ENCODE assay signal across 1 cellular context in genomic region chr7:22786290-22786932, GRCh38.
TF ChIP-seq lines count a peak whose summit lies in the region.

No MANE protein-coding gene starts in this region.

TF ChIP-seq in HepG2, 621 proteins besides CTCF, POLR2A, EP300 and RAD21 (continued from another document and continues in another):
- TF ChIP-seq ZSCAN5A (CRISPR knock-in tag; IDR thresholded peaks at IDR 0.05; ENCODE audit: borderline replicate concordance), result peak; percentile 94; the same call in 1 of the 2 replicates
- peak; percentile 26; the same call in 1 of the 2 replicates for TF ChIP-seq ZKSCAN1 (IDR thresholded peaks at IDR 0.05; ENCODE audit: low read length)
- no peak for TF ChIP-seq ZNF562 (CRISPR knock-in tag; IDR thresholded peaks at IDR 0.05; ENCODE audit: borderline replicate concordance)
- TF ChIP-seq GLI4 (CRISPR knock-in tag; IDR thresholded peaks at IDR 0.05; ENCODE audit: borderline replicate concordance), result no peak
- TF ChIP-seq HOXD1 (CRISPR knock-in tag; IDR thresholded peaks at IDR 0.05), result no peak
- TF ChIP-seq PCBP1 (IDR thresholded peaks at IDR 0.05; ENCODE audit: borderline replicate concordance, low read depth, low read length), result no peak
- TF ChIP-seq ZIK1 (CRISPR knock-in tag; IDR thresholded peaks at IDR 0.05; ENCODE audit: borderline replicate concordance, low read depth), result no peak
- TF ChIP-seq, protein P1, sequence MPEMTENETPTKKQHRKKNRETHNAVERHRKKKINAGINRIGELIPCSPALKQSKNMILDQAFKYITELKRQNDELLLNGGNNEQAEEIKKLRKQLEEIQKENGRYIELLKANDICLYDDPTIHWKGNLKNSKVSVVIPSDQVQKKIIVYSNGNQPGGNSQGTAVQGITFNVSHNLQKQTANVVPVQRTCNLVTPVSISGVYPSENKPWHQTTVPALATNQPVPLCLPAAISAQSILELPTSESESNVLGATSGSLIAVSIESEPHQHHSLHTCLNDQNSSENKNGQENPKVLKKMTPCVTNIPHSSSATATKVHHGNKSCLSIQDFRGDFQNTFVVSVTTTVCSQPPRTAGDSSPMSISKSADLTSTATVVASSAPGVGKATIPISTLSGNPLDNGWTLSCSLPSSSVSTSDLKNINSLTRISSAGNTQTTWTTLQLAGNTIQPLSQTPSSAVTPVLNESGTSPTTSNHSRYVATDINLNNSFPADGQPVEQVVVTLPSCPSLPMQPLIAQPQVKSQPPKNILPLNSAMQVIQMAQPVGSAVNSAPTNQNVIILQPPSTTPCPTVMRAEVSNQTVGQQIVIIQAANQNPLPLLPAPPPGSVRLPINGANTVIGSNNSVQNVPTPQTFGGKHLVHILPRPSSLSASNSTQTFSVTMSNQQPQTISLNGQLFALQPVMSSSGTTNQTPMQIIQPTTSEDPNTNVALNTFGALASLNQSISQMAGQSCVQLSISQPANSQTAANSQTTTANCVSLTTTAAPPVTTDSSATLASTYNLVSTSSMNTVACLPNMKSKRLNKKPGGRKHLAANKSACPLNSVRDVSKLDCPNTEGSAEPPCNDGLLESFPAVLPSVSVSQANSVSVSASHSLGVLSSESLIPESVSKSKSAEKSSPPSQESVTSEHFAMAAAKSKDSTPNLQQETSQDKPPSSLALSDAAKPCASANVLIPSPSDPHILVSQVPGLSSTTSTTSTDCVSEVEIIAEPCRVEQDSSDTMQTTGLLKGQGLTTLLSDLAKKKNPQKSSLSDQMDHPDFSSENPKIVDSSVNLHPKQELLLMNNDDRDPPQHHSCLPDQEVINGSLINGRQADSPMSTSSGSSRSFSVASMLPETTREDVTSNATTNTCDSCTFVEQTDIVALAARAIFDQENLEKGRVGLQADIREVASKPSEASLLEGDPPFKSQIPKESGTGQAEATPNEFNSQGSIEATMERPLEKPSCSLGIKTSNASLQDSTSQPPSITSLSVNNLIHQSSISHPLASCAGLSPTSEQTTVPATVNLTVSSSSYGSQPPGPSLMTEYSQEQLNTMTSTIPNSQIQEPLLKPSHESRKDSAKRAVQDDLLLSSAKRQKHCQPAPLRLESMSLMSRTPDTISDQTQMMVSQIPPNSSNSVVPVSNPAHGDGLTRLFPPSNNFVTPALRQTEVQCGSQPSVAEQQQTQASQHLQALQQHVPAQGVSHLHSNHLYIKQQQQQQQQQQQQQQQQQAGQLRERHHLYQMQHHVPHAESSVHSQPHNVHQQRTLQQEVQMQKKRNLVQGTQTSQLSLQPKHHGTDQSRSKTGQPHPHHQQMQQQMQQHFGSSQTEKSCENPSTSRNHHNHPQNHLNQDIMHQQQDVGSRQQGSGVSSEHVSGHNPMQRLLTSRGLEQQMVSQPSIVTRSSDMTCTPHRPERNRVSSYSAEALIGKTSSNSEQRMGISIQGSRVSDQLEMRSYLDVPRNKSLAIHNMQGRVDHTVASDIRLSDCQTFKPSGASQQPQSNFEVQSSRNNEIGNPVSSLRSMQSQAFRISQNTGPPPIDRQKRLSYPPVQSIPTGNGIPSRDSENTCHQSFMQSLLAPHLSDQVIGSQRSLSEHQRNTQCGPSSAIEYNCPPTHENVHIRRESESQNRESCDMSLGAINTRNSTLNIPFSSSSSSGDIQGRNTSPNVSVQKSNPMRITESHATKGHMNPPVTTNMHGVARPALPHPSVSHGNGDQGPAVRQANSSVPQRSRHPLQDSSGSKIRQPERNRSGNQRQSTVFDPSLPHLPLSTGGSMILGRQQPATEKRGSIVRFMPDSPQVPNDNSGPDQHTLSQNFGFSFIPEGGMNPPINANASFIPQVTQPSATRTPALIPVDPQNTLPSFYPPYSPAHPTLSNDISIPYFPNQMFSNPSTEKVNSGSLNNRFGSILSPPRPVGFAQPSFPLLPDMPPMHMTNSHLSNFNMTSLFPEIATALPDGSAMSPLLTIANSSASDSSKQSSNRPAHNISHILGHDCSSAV (CRISPR knock-in tag; IDR thresholded peaks at IDR 0.05; ENCODE audit: borderline replicate concordance), result no peak
- no peak for TF ChIP-seq RNF2 (conservative IDR thresholded peaks at IDR 0.05; ENCODE audit: low read depth)
- no peak for TF ChIP-seq TAF1 (CRISPR knock-in tag; IDR thresholded peaks at IDR 0.05)
- no peak for TF ChIP-seq PAWR (CRISPR knock-in tag; IDR thresholded peaks at IDR 0.05; ENCODE audit: borderline replicate concordance)
- no peak for TF ChIP-seq STAT5B (CRISPR knock-in tag; IDR thresholded peaks at IDR 0.05)
- TF ChIP-seq ZFP36 (IDR thresholded peaks at IDR 0.05; ENCODE audit: borderline replicate concordance, low read depth, low read length, partially characterized antibody), result no peak
- TF ChIP-seq ZNF296 (CRISPR knock-in tag; conservative IDR thresholded peaks at IDR 0.05), result no peak
- TF ChIP-seq ZNF136 (CRISPR knock-in tag; IDR thresholded peaks at IDR 0.05; ENCODE audit: low read depth), result no peak
- TF ChIP-seq ZNF580 (CRISPR knock-in tag; IDR thresholded peaks at IDR 0.05; ENCODE audit: borderline replicate concordance, low read depth), result peak; percentile 72; the same call in 1 of the 2 replicates
- TF ChIP-seq ZNF274 (CRISPR knock-in tag; IDR thresholded peaks at IDR 0.05), result no peak
- TF ChIP-seq ZNF235 (CRISPR knock-in tag; IDR thresholded peaks at IDR 0.05; ENCODE audit: borderline replicate concordance), result no peak
- TF ChIP-seq ZNF264 (CRISPR knock-in tag; IDR thresholded peaks at IDR 0.05), result no peak
- no peak for TF ChIP-seq TEAD2 (CRISPR knock-in tag; IDR thresholded peaks at IDR 0.05)
- TF ChIP-seq ZNF10 (CRISPR knock-in tag; IDR thresholded peaks at IDR 0.05; ENCODE audit: borderline replicate concordance, low read depth), result no peak
- no peak for TF ChIP-seq ZNF160 (CRISPR knock-in tag; IDR thresholded peaks at IDR 0.05)
- TF ChIP-seq IKZF4 (CRISPR knock-in tag; IDR thresholded peaks at IDR 0.05; ENCODE audit: borderline replicate concordance, low read depth, not compliant biosample characterization), result no peak
- no peak for TF ChIP-seq AGO2 (optimal IDR thresholded peaks at IDR 0.05; ENCODE audit: low read depth, low read length)
- TF ChIP-seq, protein P2, sequence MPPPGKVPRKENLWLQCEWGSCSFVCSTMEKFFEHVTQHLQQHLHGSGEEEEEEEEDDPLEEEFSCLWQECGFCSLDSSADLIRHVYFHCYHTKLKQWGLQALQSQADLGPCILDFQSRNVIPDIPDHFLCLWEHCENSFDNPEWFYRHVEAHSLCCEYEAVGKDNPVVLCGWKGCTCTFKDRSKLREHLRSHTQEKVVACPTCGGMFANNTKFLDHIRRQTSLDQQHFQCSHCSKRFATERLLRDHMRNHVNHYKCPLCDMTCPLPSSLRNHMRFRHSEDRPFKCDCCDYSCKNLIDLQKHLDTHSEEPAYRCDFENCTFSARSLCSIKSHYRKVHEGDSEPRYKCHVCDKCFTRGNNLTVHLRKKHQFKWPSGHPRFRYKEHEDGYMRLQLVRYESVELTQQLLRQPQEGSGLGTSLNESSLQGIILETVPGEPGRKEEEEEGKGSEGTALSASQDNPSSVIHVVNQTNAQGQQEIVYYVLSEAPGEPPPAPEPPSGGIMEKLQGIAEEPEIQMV (CRISPR knock-in tag; IDR thresholded peaks at IDR 0.05; ENCODE audit: low read depth), result peak; percentile 44; the same call in 1 of the 2 replicates
- TF ChIP-seq ASH2L (IDR thresholded peaks at IDR 0.05; ENCODE audit: insufficient read length, low read depth, low read length), result peak; percentile 80
- no peak for TF ChIP-seq FUBP1 (CRISPR knock-in tag; IDR thresholded peaks at IDR 0.05; ENCODE audit: borderline replicate concordance)
- no peak for TF ChIP-seq KLF15 (CRISPR knock-in tag; IDR thresholded peaks at IDR 0.05; ENCODE audit: borderline replicate concordance)
- TF ChIP-seq, protein P3, sequence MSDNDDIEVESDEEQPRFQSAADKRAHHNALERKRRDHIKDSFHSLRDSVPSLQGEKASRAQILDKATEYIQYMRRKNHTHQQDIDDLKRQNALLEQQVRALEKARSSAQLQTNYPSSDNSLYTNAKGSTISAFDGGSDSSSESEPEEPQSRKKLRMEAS (IDR thresholded peaks at IDR 0.05), result peak; percentile 56; the same call in 1 of the 2 replicates
- TF ChIP-seq ZBTB20 (CRISPR knock-in tag; IDR thresholded peaks at IDR 0.05; ENCODE audit: borderline replicate concordance, low read depth), result no peak
- TF ChIP-seq STAT6 (CRISPR knock-in tag; IDR thresholded peaks at IDR 0.05; ENCODE audit: borderline replicate concordance), result peak; percentile 93; the same call in 1 of the 2 replicates
- TF ChIP-seq HES4 (CRISPR knock-in tag; IDR thresholded peaks at IDR 0.05; ENCODE audit: borderline replicate concordance), result no peak
- peak; percentile 97 for TF ChIP-seq NR2F6 (IDR thresholded peaks at IDR 0.05)
- peak; percentile 88 for TF ChIP-seq NR2F6 (CRISPR knock-in tag; IDR thresholded peaks at IDR 0.05)
- no peak for TF ChIP-seq ZBTB10 (CRISPR knock-in tag; IDR thresholded peaks at IDR 0.05; ENCODE audit: borderline replicate concordance)
- TF ChIP-seq CREBL2 (CRISPR knock-in tag; IDR thresholded peaks at IDR 0.05; ENCODE audit: borderline replicate concordance), result no peak
- no peak for TF ChIP-seq TCF7L2 (IDR thresholded peaks at IDR 0.05; ENCODE audit: low read depth, low read length)
- TF ChIP-seq ZFP62 (CRISPR knock-in tag; IDR thresholded peaks at IDR 0.05), result no peak
- peak; percentile 22; the same call in 1 of the 2 replicates for TF ChIP-seq MYC (CRISPR knock-in tag; IDR thresholded peaks at IDR 0.05; ENCODE audit: borderline replicate concordance)
- TF ChIP-seq MEF2D (CRISPR knock-in tag; IDR thresholded peaks at IDR 0.05), result 0 out of 2 replicates have a peak, but pooled peaks have one; percentile 71
- no peak for TF ChIP-seq ZNF784 (CRISPR knock-in tag; IDR thresholded peaks at IDR 0.05; ENCODE audit: borderline replicate concordance)
- peak; percentile 68; the same call in 1 of the 2 replicates for TF ChIP-seq ZFX (CRISPR knock-in tag; IDR thresholded peaks at IDR 0.05; ENCODE audit: low read depth)
- TF ChIP-seq ZNF253 (CRISPR knock-in tag; IDR thresholded peaks at IDR 0.05; ENCODE audit: borderline replicate concordance), result no peak
